ENCODE assay signal across 9 cellular contexts in genomic region chr1:206769331-206769731, GRCh38. TPM values are rescaled to one million over a fixed set of nuclear protein-coding genes. Genes with fewer than 3 reads are reported as not detected.
DNase-seq lines count a peak whose midpoint lies in the region; ATAC-seq, FAIRE-seq and TF ChIP-seq lines count a peak whose summit lies in the region.
"Had no signal": no experiment of that assay in that cellular context is flagged by ENCODE, and none has a peak within 500 bp of the region (broad histone marks: within the 10 kb centered on the region; RNA-seq: fewer than 3 reads in every experiment).

No MANE protein-coding gene starts in this region.

- H3K27me3 Mint-ChIP-seq in activated CD8-positive, alpha-beta T cell treated with anti-CD3 and anti-CD28 coated beads, Interleukin-2, amount 10 ng/mL, durations not matched to agents 7 days and 5 days (ENCODE audit: low read depth): peaks cover 29% of the 10 kb centered on the region

- H3K9me3 Mint-ChIP-seq in activated CD8-positive, alpha-beta T cell treated with anti-CD3 and anti-CD28 coated beads, Interleukin-2, amount 10 ng/mL, durations not matched to agents 7 days and 5 days (ENCODE audit: insufficient read depth): no peaks in the 10 kb centered on the region

- peak; percentile 64 for ATAC-seq in GM19043 (IDR thresholded peaks at IDR 0.05; ENCODE audit: low read depth, unreplicated experiment)
- ATAC-seq in HG02885 (IDR thresholded peaks at IDR 0.05; ENCODE audit: poor library complexity, unreplicated experiment): peak; percentile 81
- ATAC-seq in activated CD8-positive, alpha-beta T cell treated with anti-CD3 and anti-CD28 coated beads, Interleukin-2, amount 10 ng/mL, durations not matched to agents 7 days and 5 days: peak; percentile 85

- TF ChIP-seq POLR2A in breast epithelium (IDR thresholded peaks at IDR 0.05): no peak

- CTCF ChIA-PET in activated CD8-positive, alpha-beta T cell treated with anti-CD3 and anti-CD28 coated beads, Interleukin-2, amount 10 ng/mL, durations not matched to agents 7 days and 5 days (lab: Charles Lee): interaction anchor here (0.6 to 8.8 kb wide), 22 partner anchors 8 to 213 kb away, joined by 3 to 118 read pairs (median 6); no protein-coding TSS in a partner anchor

- peak overlapping the region in 1 of 3 donors; percentile 29 for H3K4me3 ChIP-seq in breast epithelium

- H3K36me3 Mint-ChIP-seq in activated CD8-positive, alpha-beta T cell treated with anti-CD3 and anti-CD28 coated beads, Interleukin-2, amount 10 ng/mL, durations not matched to agents 7 days and 5 days (ENCODE audit: low read depth): peaks cover 3% of the 10 kb centered on the region

- peaks cover 85% of the 10 kb centered on the region for H3K4me1 Mint-ChIP-seq in activated CD8-positive, alpha-beta T cell treated with anti-CD3 and anti-CD28 coated beads, Interleukin-2, amount 10 ng/mL, durations not matched to agents 7 days and 5 days (ENCODE audit: low read depth)

- peak; percentile 85 for DNase-seq in activated CD8-positive, alpha-beta T cell treated with anti-CD3 and anti-CD28 coated beads, Interleukin-2, amount 10 ng/mL, durations not matched to agents 7 days and 5 days
- DNase-seq in stimulated activated CD4-positive, alpha-beta T cell treated with anti-CD3 and anti-CD28 coated beads, TNF-alpha, amount 100 ng/mL, for 48 hours (ENCODE audit: low read depth in 3 of 3): peak; percentile 43 to 66 (median 43)
- DNase-seq in SKM-1 treated with dmso at 0.1 percent for 144 hours (lab: John Stamatoyannopoulos, UW; ENCODE audit: unreplicated experiment): no peak
- no peak for DNase-seq in NCI-H2107 (lab: John Stamatoyannopoulos, UW)
- no peak for DNase-seq in D721Med (ENCODE audit: insufficient read length, low spot score)
- DNase-seq in breast epithelium (ENCODE audit: low spot score in 2 of 2): no peak

- TF ChIP-seq CTCF in D721Med (IDR thresholded peaks at IDR 0.05; ENCODE audit: insufficient read depth, missing control alignments) (no peak), breast epithelium (IDR thresholded peaks at IDR 0.05) (no peak)

- H3K4me3 Mint-ChIP-seq in activated CD8-positive, alpha-beta T cell treated with anti-CD3 and anti-CD28 coated beads, Interleukin-2, amount 10 ng/mL, durations not matched to agents 7 days and 5 days: peak overlapping the region; percentile 25

- POLR2A ChIA-PET in activated CD8-positive, alpha-beta T cell treated with anti-CD3 and anti-CD28 coated beads, Interleukin-2, amount 10 ng/mL, durations not matched to agents 7 days and 5 days (lab: Charles Lee): interaction anchor here (1.1 to 2.2 kb wide), 3 partner anchors 8 to 30 kb away, joined by 3 to 8 read pairs (median 3); no protein-coding TSS in a partner anchor

- H3K4me1 ChIP-seq in breast epithelium: no peaks in the 10 kb centered on the region

- peak overlapping the region in 1 of 2 donors; percentile 29 for H3K27ac ChIP-seq in breast epithelium

- H3K9me3 ChIP-seq in breast epithelium: no peaks in the 10 kb centered on the region

- intact Hi-C loops in breast epithelium (cut with DNase I; ENCODE audit: low total_unique reads): no loop called here

- FAIRE-seq in D721Med (lab: Jason Lieb, UNC): no peak

- H3K27me3 ChIP-seq in breast epithelium: no peaks in the 10 kb centered on the region

- H3K36me3 ChIP-seq in breast epithelium: no peaks in the 10 kb centered on the region

- H3K27ac Mint-ChIP-seq in activated CD8-positive, alpha-beta T cell treated with anti-CD3 and anti-CD28 coated beads, Interleukin-2, amount 10 ng/mL, durations not matched to agents 7 days and 5 days: peak overlapping the region; percentile 53

RNA-seq across cellular contexts. Expression of gene IL19, which starts 1.2 kb away (rescaled TPM):
- total RNA-seq in activated CD8-positive, alpha-beta T cell treated with anti-CD3 and anti-CD28 coated beads, Interleukin-2, amount 10 ng/mL, durations not matched to agents 7 days and 5 days: not detected
- not detected for total RNA-seq in breast epithelium

RNA-seq across cellular contexts. Expression of gene IL10, which starts 3.0 kb away (rescaled TPM):
- total RNA-seq in activated CD8-positive, alpha-beta T cell treated with anti-CD3 and anti-CD28 coated beads, Interleukin-2, amount 10 ng/mL, durations not matched to agents 7 days and 5 days: under 1 TPM in 1 of 2 experiments, not detected in 1; 0.32 TPM
- 1 to 10 TPM in 2 of 3 donors, under 1 TPM in 1; 0.98 to 5.3 (median 4.3) TPM for total RNA-seq in breast epithelium
- total RNA-seq: RPMI7951 had no signal

Comparison
In these comparisons a context has a peak if more than half of its experiments do, and no peak if none do; other contexts are left out.
1. DNase-seq: peak in activated CD8-positive, alpha-beta T cell treated with anti-CD3 and anti-CD28 coated beads, Interleukin-2, amount 10 ng/mL, durations not matched to agents 7 days and 5 days (single experiment) and stimulated activated CD4-positive, alpha-beta T cell treated with anti-CD3 and anti-CD28 coated beads, TNF-alpha, amount 100 ng/mL, for 48 hours (3 of 3); none in SKM-1 treated with dmso at 0.1 percent for 144 hours (single experiment), NCI-H2107 (single experiment), D721Med (single experiment) and breast epithelium (0 of 2).
2. Peak in every context shown above with its lines, with median percentiles within 50 percentile points of each other: ATAC-seq.